8 cellular contexts compared by ENCODE assay signal in the genomic region with DNA sequence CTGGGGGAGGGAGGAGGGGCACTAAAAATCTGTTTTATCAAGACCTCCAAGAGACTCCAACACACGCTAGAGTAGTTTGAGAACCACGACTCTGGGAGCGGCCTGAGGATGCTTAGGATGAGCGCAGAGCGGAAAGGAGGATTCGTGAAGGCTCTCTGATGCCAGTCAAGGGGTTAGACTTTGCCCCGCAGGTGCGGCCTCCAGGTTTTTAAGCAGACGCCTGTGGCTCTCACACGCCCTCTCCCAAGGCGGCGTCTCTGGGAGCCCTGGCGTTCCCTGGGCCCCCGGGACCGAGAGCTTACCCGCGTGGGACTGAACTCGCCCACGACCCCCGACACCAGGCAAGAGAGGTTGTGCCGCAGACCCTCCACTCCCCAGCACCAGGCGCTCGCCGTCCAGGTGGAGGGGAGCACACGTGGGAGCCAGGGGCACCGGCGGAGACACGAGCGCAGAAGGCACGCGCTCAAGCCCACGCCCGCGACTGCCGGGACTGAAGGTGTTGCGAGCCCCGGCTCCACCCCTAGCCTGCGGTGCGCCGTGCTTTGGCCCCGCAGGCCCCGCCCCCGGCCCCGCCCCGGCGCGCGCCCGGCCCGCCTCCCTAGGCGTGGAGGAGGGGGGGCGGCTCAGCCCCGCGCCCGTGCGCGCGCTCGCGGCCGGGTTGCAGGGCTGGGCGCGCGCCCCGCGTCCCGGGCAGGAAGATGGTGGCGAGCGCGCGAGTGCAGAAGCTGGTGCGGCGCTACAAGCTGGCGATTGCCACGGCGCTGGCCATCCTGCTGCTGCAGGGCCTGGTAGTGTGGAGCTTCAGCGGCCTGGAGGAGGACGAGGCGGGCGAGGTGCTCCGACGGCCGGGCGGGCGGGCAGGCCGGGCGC. TPM values are rescaled to one million over a fixed set of nuclear protein-coding genes. Genes with fewer than 3 reads are reported as not detected.
DNase-seq lines count a peak whose midpoint lies in the region; ATAC-seq and TF ChIP-seq lines count a peak whose summit lies in the region.

TSS of gene XYLT2 (plus strand) at position 684 of the 870 bp plus-strand sequence. CDS start at position 699, 15 bp downstream.

- H3K27ac ChIP-seq in DND-41 (ENCODE audit: low read length) = peak within 1 kb of the TSS; percentile 91
- H3K27ac ChIP-seq in neural progenitor cell = no peak within 1 kb of the TSS
- H3K27ac ChIP-seq in stomach smooth muscle (ENCODE audit: low read length) = no peak within 1 kb of the TSS

- H4K20me1 ChIP-seq in DND-41 (ENCODE audit: insufficient read depth, low read length) (peaks cover 11% of the 10 kb centered on the region; the same call in 1 of the 2 replicates), neural progenitor cell (ENCODE audit: low read depth) (peaks cover 27% of the 10 kb centered on the region)

- H3K4me1 ChIP-seq in DND-41 (ENCODE audit: insufficient read depth, low read length) (peaks cover 24% of the 10 kb centered on the region), neural progenitor cell (peaks cover 19% of the 10 kb centered on the region), stomach smooth muscle (ENCODE audit: control insufficient read depth, insufficient read depth, low read length) (peaks cover 30% of the 10 kb centered on the region)

- ATAC-seq in DND-41 (ENCODE audit: insufficient read depth, low read depth) (peak; percentile 84), GM21825 (IDR thresholded peaks at IDR 0.05; ENCODE audit: unreplicated experiment) (peak; percentile 83)

- H3K27ac Mint-ChIP-seq in neural progenitor cell = peak within 1 kb of the TSS; percentile 66

- no peaks in the 10 kb centered on the region for H3K27me3 ChIP-seq in DND-41 (ENCODE audit: insufficient read depth, low read length, poor library complexity)
- peaks cover 28% of the 10 kb centered on the region for H3K27me3 ChIP-seq in neural progenitor cell
- no peaks in the 10 kb centered on the region for H3K27me3 ChIP-seq in stomach smooth muscle (ENCODE audit: control insufficient read depth in 1 of 2, insufficient read depth in 2 of 2, low read length in 2 of 2)

- H3K36me3 ChIP-seq in DND-41 (ENCODE audit: insufficient read depth, low read length) (no peaks in the 10 kb centered on the region; the same call in 1 of the 2 replicates), neural progenitor cell (no peaks in the 10 kb centered on the region), stomach smooth muscle (ENCODE audit: control insufficient read depth in 2 of 2, insufficient read depth in 2 of 2, low read length in 2 of 2) (no peaks in the 10 kb centered on the region)

- DNase-seq in DND-41 = peak; percentile 87
- DNase-seq in LoVo (ENCODE audit: low spot score) = peak; percentile 85
- peak; percentile 73 to 81 for DNase-seq in SHP77 (lab: John Stamatoyannopoulos, UW)
- DNase-seq in activated effector memory CD4-positive, alpha-beta T cell treated with anti-CD3 and anti-CD28 coated beads, Interleukin-2, amount 50 U/mL, for 16 hours = peak; percentile 97
- peak; percentile 84 to 95 for DNase-seq in foreskin fibroblast
- peak; percentile 96 for DNase-seq in neural progenitor cell (ENCODE audit: low spot score)

- peak within 1 kb of the TSS; percentile 90 for H3K9ac ChIP-seq in DND-41 (ENCODE audit: low read depth, low read length)
- H3K9ac ChIP-seq in neural progenitor cell = no peak within 1 kb of the TSS
- peak within 1 kb of the TSS; percentile 66 to 84 for H3K9ac ChIP-seq in stomach smooth muscle (ENCODE audit: low read length in 2 of 2)

- H2AFZ ChIP-seq in DND-41 (ENCODE audit: low read depth, low read length) (peak within 1 kb of the TSS; percentile 94), neural progenitor cell (replicated peaks) (peak within 1 kb of the TSS; percentile 97)

- H3K4me3 Mint-ChIP-seq in neural progenitor cell = peak within 1 kb of the TSS; percentile 95

- no peaks in the 10 kb centered on the region for H3F3A ChIP-seq in neural progenitor cell (ENCODE audit: low read depth)

- peaks cover 8% of the 10 kb centered on the region for H3K27me3 Mint-ChIP-seq in neural progenitor cell (ENCODE audit: insufficient read depth, low read depth)

- H3K4me1 Mint-ChIP-seq in neural progenitor cell = peaks cover 33% of the 10 kb centered on the region

- H3K79me2 ChIP-seq in DND-41 (ENCODE audit: insufficient read depth, low read length) (peaks cover 38% of the 10 kb centered on the region), neural progenitor cell (ENCODE audit: low read depth) (peaks cover 18% of the 10 kb centered on the region)

- peak within 1 kb of the TSS; percentile 63 to 90 for H3K4me3 ChIP-seq in DND-41 (ENCODE audit: low read depth in 1 of 2, low read length in 2 of 2)
- peak within 1 kb of the TSS; percentile 88 to 92 for H3K4me3 ChIP-seq in foreskin fibroblast (ENCODE audit: low read depth in 1 of 2, low read length in 2 of 2)
- peak within 1 kb of the TSS; percentile 78 for H3K4me3 ChIP-seq in neural progenitor cell
- peak within 1 kb of the TSS; percentile 67 to 85 for H3K4me3 ChIP-seq in stomach smooth muscle (ENCODE audit: low read length in 2 of 2)

- H3K36me3 Mint-ChIP-seq in neural progenitor cell = no peaks in the 10 kb centered on the region

- TF ChIP-seq CTCF in DND-41 (IDR thresholded peaks at IDR 0.05; ENCODE audit: borderline replicate concordance, extremely low read depth, low read length, poor library complexity, severe bottlenecking) (no peak), foreskin fibroblast (IDR thresholded peaks at IDR 0.05; ENCODE audit: low read depth, low read length) (no peak), neural progenitor cell (IDR thresholded peaks at IDR 0.05) (no peak)

- no peaks in the 10 kb centered on the region for H3K9me3 ChIP-seq in DND-41 (ENCODE audit: insufficient read depth, low read length, severe bottlenecking)
- H3K9me3 ChIP-seq in neural progenitor cell (ENCODE audit: low read depth) = no peaks in the 10 kb centered on the region
- no peaks in the 10 kb centered on the region for H3K9me3 ChIP-seq in stomach smooth muscle (ENCODE audit: control insufficient read depth in 2 of 2, low read length in 2 of 2)

- H3K4me2 ChIP-seq in DND-41 (ENCODE audit: insufficient read depth, low read length) (peak within 1 kb of the TSS; percentile 99), neural progenitor cell (peak within 1 kb of the TSS; percentile 98)

- H3K9me3 Mint-ChIP-seq in neural progenitor cell = no peaks in the 10 kb centered on the region

RNA-seq across cellular contexts. Expression of gene XYLT2, which starts in this region (rescaled TPM):
- total RNA-seq in neural progenitor cell (ENCODE audit: low replicate concordance) = 12.2 and 33.0 TPM in 2 replicates
